Comparison of ENCODE assay signal across 14 cellular contexts in genomic region chr17:64938290-64938689, GRCh38. TPM values are rescaled to one million over a fixed set of nuclear protein-coding genes. Genes with fewer than 3 reads are reported as not detected.
A peak's percentile ranks its signal among the peaks of the same experiment; 100 is the strongest.
DNase-seq lines count a peak whose midpoint lies in the region; ATAC-seq and TF ChIP-seq lines count a peak whose summit lies in the region.
"Had no signal": no experiment of that assay in that cellular context is flagged by ENCODE, and none has a peak within 500 bp of the region (broad histone marks: within the 10 kb centered on the region; RNA-seq: fewer than 3 reads in every experiment).

No MANE protein-coding gene starts in this region.

- peaks cover 51% of the 10 kb centered on the region for H3K4me1 ChIP-seq in PC-9 (replicated peaks; ENCODE audit: insufficient read depth)
- no peaks in the 10 kb centered on the region for H3K4me1 ChIP-seq in foreskin keratinocyte

- H3F3A ChIP-seq in PC-9 (ENCODE audit: insufficient read depth, low read depth) = peaks cover 38% of the 10 kb centered on the region

- intact Hi-C loops in PC-9 (cut with micrococcal nuclease; ENCODE audit: unreplicated experiment) = no loop called here

- POLR2A ChIA-PET in PC-9 (lab: Charles Lee; ENCODE audit: unreplicated experiment) = no interaction called here

- H3K27ac ChIP-seq in PC-9 = peak overlapping the region; percentile 89
- H3K27ac ChIP-seq in foreskin keratinocyte = no peak overlapping the region
- H3K27ac ChIP-seq: BLaER1 had no signal

- no peaks in the 10 kb centered on the region for H3K79me2 ChIP-seq in PC-9 (ENCODE audit: low read depth)

- no peaks in the 10 kb centered on the region for H3K36me3 ChIP-seq in PC-9 (ENCODE audit: low read depth)
- H3K36me3 ChIP-seq: BLaER1 had no signal

- DNase-seq in SIG-M5 treated with dmso at 0.1 percent for 504 hours (lab: John Stamatoyannopoulos, UW; ENCODE audit: unreplicated experiment) = peak; percentile 30
- DNase-seq in SIG-M5 (lab: John Stamatoyannopoulos, UW) = no peak
- DNase-seq in PC-9 = peak in 1 of 2 experiments; percentile 94
- DNase-seq in foreskin keratinocyte = peak in 1 of 2 donors; percentile 52
- no peak for DNase-seq in activated gamma-delta T cell (lab: John Stamatoyannopoulos, UW)
- DNase-seq in NCI-H2081 treated with DMSO at 0.1 percent for 48 hours (lab: John Stamatoyannopoulos, UW) = no peak
- no peak for DNase-seq in NCI-H187 (lab: John Stamatoyannopoulos, UW)
- DNase-seq: DMS 273 treated with DMSO at 0.1 percent for 48 hours, NCI-H1048, NCI-H2107, NCI-H446 treated with DMSO at 0.1 percent for 48 hours, NCI-H748 treated with DMSO at 0.1 percent for 48 hours had no signal

- no peaks in the 10 kb centered on the region for H4K20me1 ChIP-seq in PC-9 (ENCODE audit: insufficient read depth)
- H4K20me1 ChIP-seq: BLaER1 had no signal

- H3K4me3 ChIP-seq in PC-9 = no peak overlapping the region
- H3K4me3 ChIP-seq: BLaER1 had no signal

- BruUV-seq in PC-9 (replicated peaks; lab: Mats Ljungman, UMichigan) = no TSS peak

- ATAC-seq in GM18867 (IDR thresholded peaks at IDR 0.05; ENCODE audit: unreplicated experiment) (peak; percentile 27), foreskin keratinocyte (peak; percentile 53)

- H2AFZ ChIP-seq in PC-9 = peak overlapping the region; percentile 47; the same call in 1 of the 2 replicates

- TF ChIP-seq CTCF in PC-9 (conservative IDR thresholded peaks at IDR 0.05) = no peak
- TF ChIP-seq CTCF in foreskin keratinocyte (conservative IDR thresholded peaks at IDR 0.05) = no peak

- H3K9me2 ChIP-seq in PC-9 (ENCODE audit: insufficient read depth) = no peaks in the 10 kb centered on the region; the same call in 1 of the 2 replicates

- no peaks in the 10 kb centered on the region for H3K9me3 ChIP-seq in PC-9 (ENCODE audit: insufficient read depth, low read depth)
- H3K9me3 ChIP-seq: BLaER1 had no signal

- H3K4me2 ChIP-seq in PC-9 = peak overlapping the region; percentile 67

- H3K27me3 ChIP-seq in PC-9 (ENCODE audit: insufficient read depth, low read depth) (no peaks in the 10 kb centered on the region), foreskin keratinocyte (peaks cover 26% of the 10 kb centered on the region)
- H3K27me3 ChIP-seq: BLaER1 had no signal

- CTCF ChIA-PET in PC-9 (lab: Charles Lee) = interaction anchor here (0.6 to 2.5 kb wide), 3 partner anchors 19 to 212 kb away, joined by 4 to 10 read pairs (median 5); partner anchors contain the start of gene LRRC37A3

RNA-seq across cellular contexts. Expression of gene LRRC37A3, which starts 19.0 kb away (rescaled TPM):
- total RNA-seq in PC-9 (2021) = 9.8 and 13.7 TPM in 2 replicates
- total RNA-seq in foreskin keratinocyte = 0.75 and 1.4 TPM in 2 replicates
- polyA plus RNA-seq in foreskin keratinocyte = 0.27 and 0.49 TPM in 2 replicates
